11 cellular contexts compared by ENCODE assay signal in genomic region chr16:68298312-68298711, GRCh38. TPM values are rescaled to one million over a fixed set of nuclear protein-coding genes. Genes with fewer than 3 reads are reported as not detected.
A peak's percentile ranks its signal among the peaks of the same experiment; 100 is the strongest.
DNase-seq lines count a peak whose midpoint lies in the region; ATAC-seq and TF ChIP-seq lines count a peak whose summit lies in the region.
"Had no signal": no experiment of that assay in that cellular context is flagged by ENCODE, and none has a peak within 500 bp of the region (broad histone marks: within the 10 kb centered on the region; RNA-seq: fewer than 3 reads in every experiment).

No MANE protein-coding gene starts in this region.

- intact Hi-C loops in activated naive CD4-positive, alpha-beta T cell treated with anti-CD3 and anti-CD28 coated beads for 36 hours (cut with micrococcal nuclease), result no loop called here
- intact Hi-C loops in left ventricle myocardium superior (cut with micrococcal nuclease) (no loop called here), stomach (cut with DNase I; ENCODE audit: low total_unique reads) (no loop called here)

- 64 to 84% (median 80%) methylated on average over 3 of the region's 3 CpGs for WGBS in stomach, 5 donors

- no peaks in the 10 kb centered on the region for H3K9me3 Mint-ChIP-seq in activated naive CD4-positive, alpha-beta T cell treated with anti-CD3 and anti-CD28 coated beads for 36 hours
- H3K9me3 Mint-ChIP-seq in activated CD8-positive, alpha-beta T cell treated with anti-CD3 and anti-CD28 coated beads, Interleukin-2, amount 10 ng/mL, durations not matched to agents 7 days and 5 days (ENCODE audit: insufficient read depth), result no peaks in the 10 kb centered on the region

- no peak for TF ChIP-seq CTCF in stomach (IDR thresholded peaks at IDR 0.05)

- no peak for TF ChIP-seq POLR2A in stomach (IDR thresholded peaks at IDR 0.05)

- peak overlapping the region in 3 of 5 donors; percentile 24 to 57 (median 38) for H3K27ac ChIP-seq in stomach
- H3K27ac ChIP-seq: HL-60 had no signal

- H3K27me3 Mint-ChIP-seq in activated naive CD4-positive, alpha-beta T cell treated with anti-CD3 and anti-CD28 coated beads for 36 hours (ENCODE audit: low read depth), result no peaks in the 10 kb centered on the region
- no peaks in the 10 kb centered on the region for H3K27me3 Mint-ChIP-seq in activated CD8-positive, alpha-beta T cell treated with anti-CD3 and anti-CD28 coated beads, Interleukin-2, amount 10 ng/mL, durations not matched to agents 7 days and 5 days (ENCODE audit: low read depth)

- H3K27me3 ChIP-seq in stomach, result no peaks in the 10 kb centered on the region

- H3K36me3 ChIP-seq in stomach, result peaks cover 47 to 100% (median 100%) of the 10 kb centered on the region in 4 donors

- no peak for TF ChIP-seq EP300 in stomach (IDR thresholded peaks at IDR 0.05)

- H3K4me1 ChIP-seq in stomach, result peaks cover 6 to 31% (median 25%) of the 10 kb centered on the region in 4 donors

- H3K9me3 ChIP-seq in stomach, result no peaks in the 10 kb centered on the region

- H3K4me3 Mint-ChIP-seq in activated naive CD4-positive, alpha-beta T cell treated with anti-CD3 and anti-CD28 coated beads for 36 hours, result no peak overlapping the region
- no peak overlapping the region for H3K4me3 Mint-ChIP-seq in activated CD8-positive, alpha-beta T cell treated with anti-CD3 and anti-CD28 coated beads, Interleukin-2, amount 10 ng/mL, durations not matched to agents 7 days and 5 days

- POLR2A ChIA-PET in activated CD8-positive, alpha-beta T cell treated with anti-CD3 and anti-CD28 coated beads, Interleukin-2, amount 10 ng/mL, durations not matched to agents 7 days and 5 days (lab: Charles Lee), result interaction anchor here (0.8 to 1.5 kb wide), 2 partner anchors 11 to 12 kb away, joined by 3 read pairs; partner anchors contain the start of genes PRMT7 and SLC7A6OS

- CTCF ChIA-PET in activated naive CD4-positive, alpha-beta T cell treated with anti-CD3 and anti-CD28 coated beads for 36 hours (lab: Charles Lee), result interaction anchor here (1.0 to 8.3 kb wide), 4 partner anchors 9 to 36 kb away, joined by 4 to 74 read pairs (median 6); partner anchors contain the start of genes PRMT7, SLC7A6 and SLC7A6OS
- CTCF ChIA-PET in activated CD8-positive, alpha-beta T cell treated with anti-CD3 and anti-CD28 coated beads, Interleukin-2, amount 10 ng/mL, durations not matched to agents 7 days and 5 days (lab: Charles Lee), result interaction anchor here (1.3 to 11.9 kb wide), 2 partner anchors 10 to 36 kb away, joined by 3 to 104 read pairs; partner anchors contain the start of gene SLC7A6

- peak overlapping the region; percentile 65 for H3K27ac Mint-ChIP-seq in activated naive CD4-positive, alpha-beta T cell treated with anti-CD3 and anti-CD28 coated beads for 36 hours
- H3K27ac Mint-ChIP-seq in activated CD8-positive, alpha-beta T cell treated with anti-CD3 and anti-CD28 coated beads, Interleukin-2, amount 10 ng/mL, durations not matched to agents 7 days and 5 days, result peak overlapping the region; percentile 45

- DNase-seq in activated naive CD4-positive, alpha-beta T cell treated with anti-CD3 and anti-CD28 coated beads for 36 hours, result no peak
- no peak for DNase-seq in activated naive CD4-positive, alpha-beta T cell treated with Interleukin-2 at 50 U/mL for 16 hours
- no peak for DNase-seq in activated CD8-positive, alpha-beta T cell treated with anti-CD3 and anti-CD28 coated beads, Interleukin-2, amount 10 ng/mL, durations not matched to agents 7 days and 5 days
- DNase-seq in left ventricle myocardium superior (no peak), stomach (no peak), iPS-NIHi7 (ENCODE audit: extremely low spot score) (no peak), NCI-H2227 (lab: John Stamatoyannopoulos, UW; ENCODE audit: unreplicated experiment) (no peak), NCI-H1436 (lab: John Stamatoyannopoulos, UW) (no peak)
- DNase-seq: activated CD4-positive, alpha-beta T cell treated with anti-CD3 and anti-CD28 coated beads for 1 hour; DMS79 had no signal

- peaks cover 23% of the 10 kb centered on the region for H3K4me1 Mint-ChIP-seq in activated naive CD4-positive, alpha-beta T cell treated with anti-CD3 and anti-CD28 coated beads for 36 hours (ENCODE audit: low read depth)
- peaks cover 11% of the 10 kb centered on the region for H3K4me1 Mint-ChIP-seq in activated CD8-positive, alpha-beta T cell treated with anti-CD3 and anti-CD28 coated beads, Interleukin-2, amount 10 ng/mL, durations not matched to agents 7 days and 5 days (ENCODE audit: low read depth)

- ATAC-seq in activated CD8-positive, alpha-beta T cell treated with anti-CD3 and anti-CD28 coated beads, Interleukin-2, amount 10 ng/mL, durations not matched to agents 7 days and 5 days, result no peak
- peak; percentile 1 for ATAC-seq in left ventricle myocardium superior

- no peak overlapping the region for H3K4me3 ChIP-seq in stomach

- peaks cover 61% of the 10 kb centered on the region for H3K36me3 Mint-ChIP-seq in activated naive CD4-positive, alpha-beta T cell treated with anti-CD3 and anti-CD28 coated beads for 36 hours (ENCODE audit: low read depth)
- peaks cover 89% of the 10 kb centered on the region for H3K36me3 Mint-ChIP-seq in activated CD8-positive, alpha-beta T cell treated with anti-CD3 and anti-CD28 coated beads, Interleukin-2, amount 10 ng/mL, durations not matched to agents 7 days and 5 days (ENCODE audit: low read depth)

RNA-seq across cellular contexts. Expression of gene SLC7A6OS, which starts 12.4 kb away (rescaled TPM):
- 10 to 100 TPM; 23.0 to 26.4 TPM for total RNA-seq in activated naive CD4-positive, alpha-beta T cell treated with anti-CD3 and anti-CD28 coated beads for 36 hours
- 10 to 100 TPM; 26.3 to 30.7 TPM for total RNA-seq in activated CD8-positive, alpha-beta T cell treated with anti-CD3 and anti-CD28 coated beads, Interleukin-2, amount 10 ng/mL, durations not matched to agents 7 days and 5 days
- total RNA-seq in left ventricle myocardium superior (14.2 TPM), stomach (10 to 100 TPM; 12.3 to 41.4 (median 16.7) TPM)
- polyA plus RNA-seq in stomach, result 1 to 10 TPM; 4.7 to 5.7 (median 5.7) TPM

RNA-seq across cellular contexts. Expression of gene PRMT7, which starts 12.5 kb away (rescaled TPM):
- total RNA-seq in activated naive CD4-positive, alpha-beta T cell treated with anti-CD3 and anti-CD28 coated beads for 36 hours, result 10 to 100 TPM; 51.6 to 52.4 TPM
- 10 to 100 TPM; 70.4 to 73.2 TPM for total RNA-seq in activated CD8-positive, alpha-beta T cell treated with anti-CD3 and anti-CD28 coated beads, Interleukin-2, amount 10 ng/mL, durations not matched to agents 7 days and 5 days
- total RNA-seq in left ventricle myocardium superior, result 30.9 TPM
- 10 to 100 TPM; 24.9 to 88.8 (median 48.3) TPM for total RNA-seq in stomach
- polyA plus RNA-seq in stomach, result 10 to 100 TPM; 22.4 to 30.2 (median 28.6) TPM

RNA-seq across cellular contexts. Expression of gene SLC7A6, which starts 34.0 kb away (rescaled TPM):
- total RNA-seq in activated naive CD4-positive, alpha-beta T cell treated with anti-CD3 and anti-CD28 coated beads for 36 hours, result 10 to 100 TPM; 79.4 to 83.4 TPM
- 10 to 100 TPM; 84.1 to 85.0 TPM for total RNA-seq in activated CD8-positive, alpha-beta T cell treated with anti-CD3 and anti-CD28 coated beads, Interleukin-2, amount 10 ng/mL, durations not matched to agents 7 days and 5 days
- 38.2 TPM for total RNA-seq in left ventricle myocardium superior
- 10 to 100 TPM; 11.9 to 66.1 (median 17.2) TPM for total RNA-seq in stomach
- 1 to 10 TPM; 2.9 to 6.0 (median 4.2) TPM for polyA plus RNA-seq in stomach

RNA-seq across cellular contexts. Expression of gene PLA2G15, which starts 53.1 kb away (rescaled TPM):
- 1 to 10 TPM; 4.2 to 5.4 TPM for total RNA-seq in activated naive CD4-positive, alpha-beta T cell treated with anti-CD3 and anti-CD28 coated beads for 36 hours
- 1 to 10 TPM; 8.6 to 9.4 TPM for total RNA-seq in activated CD8-positive, alpha-beta T cell treated with anti-CD3 and anti-CD28 coated beads, Interleukin-2, amount 10 ng/mL, durations not matched to agents 7 days and 5 days
- total RNA-seq in left ventricle myocardium superior, result 33.8 TPM
- total RNA-seq in stomach, result 10 to 100 TPM in 2 of 5 donors, 1 to 10 TPM in 3; 3.5 to 16.5 (median 9.8) TPM
- 1 to 10 TPM; 4.4 to 6.0 (median 5.8) TPM for polyA plus RNA-seq in stomach
